28 cellular contexts compared by ENCODE assay signal in the genomic region with DNA sequence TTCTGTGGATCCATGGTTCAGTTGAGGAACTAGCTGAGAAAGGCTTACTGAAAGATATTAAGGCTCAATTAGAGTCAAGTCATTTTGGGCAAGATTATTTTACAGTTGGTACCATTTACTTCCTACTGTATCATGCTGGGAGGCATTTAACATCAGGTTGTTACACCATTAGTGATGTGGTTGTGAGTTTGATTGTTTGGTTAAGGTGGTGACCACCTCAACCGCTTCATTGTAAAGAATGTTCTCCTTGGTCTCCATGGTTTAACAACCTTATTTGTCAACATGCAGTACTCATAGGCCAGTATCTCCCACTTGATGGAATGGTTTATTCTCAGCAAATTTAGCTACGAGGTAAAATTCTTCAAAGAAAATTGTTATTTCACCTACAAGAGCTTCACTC. TPM values are rescaled to one million over a fixed set of nuclear protein-coding genes. Genes with fewer than 3 reads are reported as not detected.
"Had no signal": no experiment of that assay in that cellular context is flagged by ENCODE, and none has a peak within 500 bp of the region (broad histone marks: within the 10 kb centered on the region; RNA-seq: fewer than 3 reads in every experiment).

No MANE protein-coding gene starts in this region.

- H3K4me3 Mint-ChIP-seq: naive thymus-derived CD4-positive, alpha-beta T cell; nephron; neural progenitor cell; stimulated activated effector memory CD8-positive, alpha-beta T cell treated with anti-CD3 and anti-CD28 coated beads, Interleukin-12 subunit alpha, Interleukin-12 subunit beta, amount 100 ng/mL, for 72 hours; stimulated activated naive B cell treated with anti-CD40 and anti-IgM and Interleukin-4, amounts not matched to agents 10 μg/mL and 1 μg/mL and 100 μg/mL, for 72 hours; stimulated activated naive CD8-positive, alpha-beta T cell treated with anti-CD3 and anti-CD28 coated beads, Interleukin-15, Interleukin-2, amounts not matched to agents 100 ng/mL and 50 ng/mL, for 24 hours had no signal

- DNase-seq: naive thymus-derived CD4-positive, alpha-beta T cell; occipital lobe; ovary; posterior cingulate gyrus; psoas muscle; right cardiac atrium; right lobe of liver; sigmoid colon; small intestine; stimulated activated CD4-positive, alpha-beta T cell treated with anti-CD3 and anti-CD28 coated beads, Interleukin-15, amount 100 ng/mL, for 24 hours; stimulated activated CD4-positive, alpha-beta T cell treated with anti-CD3 and anti-CD28 coated beads, Interleukin-2, amount 100 ng/mL, for 24 hours; stimulated activated CD4-positive, alpha-beta T cell treated with anti-CD3 and anti-CD28 coated beads, Interleukin-2, amount 100 ng/mL, for 48 hours; stimulated activated CD4-positive, alpha-beta T cell treated with anti-CD3 and anti-CD28 coated beads, Interleukin-4, amount 100 ng/mL, for 24 hours; stimulated activated naive B cell treated with anti-CD40 and anti-IgM and Interleukin-4, amounts not matched to agents 10 μg/mL and 1 μg/mL and 100 μg/mL, for 72 hours; stimulated activated naive CD4-positive, alpha-beta T cell treated with Interleukin-2 at 50 U/mL for 16 hours; stomach; thyroid gland; trophoblast cell; upper lobe of left lung had no signal

- H3K9me3 Mint-ChIP-seq: stimulated activated effector memory CD8-positive, alpha-beta T cell treated with anti-CD3 and anti-CD28 coated beads, Interleukin-12 subunit alpha, Interleukin-12 subunit beta, amount 100 ng/mL, for 72 hours; stimulated activated naive CD8-positive, alpha-beta T cell treated with anti-CD3 and anti-CD28 coated beads, Interleukin-15, Interleukin-2, amounts not matched to agents 100 ng/mL and 50 ng/mL, for 24 hours had no signal

- ATAC-seq: naive thymus-derived CD4-positive, alpha-beta T cell; psoas muscle; right cardiac atrium; right lobe of liver; stimulated activated effector memory CD8-positive, alpha-beta T cell treated with anti-CD3 and anti-CD28 coated beads, Interleukin-12 subunit alpha, Interleukin-12 subunit beta, amount 100 ng/mL, for 72 hours; stimulated activated naive B cell treated with anti-CD40 and anti-IgM and Interleukin-4, amounts not matched to agents 10 μg/mL and 1 μg/mL and 100 μg/mL, for 72 hours had no signal

- H3K27me3 Mint-ChIP-seq: progenitor cell of endocrine pancreas had no signal

- H3K27ac Mint-ChIP-seq: naive thymus-derived CD4-positive, alpha-beta T cell; nephron; neural progenitor cell; progenitor cell of endocrine pancreas; stimulated activated effector memory CD8-positive, alpha-beta T cell treated with anti-CD3 and anti-CD28 coated beads, Interleukin-12 subunit alpha, Interleukin-12 subunit beta, amount 100 ng/mL, for 72 hours; stimulated activated naive B cell treated with anti-CD40 and anti-IgM and Interleukin-4, amounts not matched to agents 10 μg/mL and 1 μg/mL and 100 μg/mL, for 72 hours; stimulated activated naive CD8-positive, alpha-beta T cell treated with anti-CD3 and anti-CD28 coated beads, Interleukin-15, Interleukin-2, amounts not matched to agents 100 ng/mL and 50 ng/mL, for 24 hours had no signal

- H3K36me3 Mint-ChIP-seq: naive thymus-derived CD4-positive, alpha-beta T cell; stimulated activated effector memory CD8-positive, alpha-beta T cell treated with anti-CD3 and anti-CD28 coated beads, Interleukin-12 subunit alpha, Interleukin-12 subunit beta, amount 100 ng/mL, for 72 hours; stimulated activated naive B cell treated with anti-CD40 and anti-IgM and Interleukin-4, amounts not matched to agents 10 μg/mL and 1 μg/mL and 100 μg/mL, for 72 hours had no signal

RNA-seq across cellular contexts. Expression of a gene that starts 34.1 kb away (rescaled TPM):
- total RNA-seq: occipital lobe, ovary, progenitor cell of endocrine pancreas, right cardiac atrium, skeletal muscle tissue, temporal lobe, thyroid gland, ureter, vagina had no signal
